18 cellular contexts compared by ENCODE assay signal in genomic region chr11:19984048-19984742, GRCh38.
A peak's percentile ranks its signal among the peaks of the same experiment; 100 is the strongest.
DNase-seq lines count a peak whose midpoint lies in the region; ATAC-seq and TF ChIP-seq lines count a peak whose summit lies in the region.
"Had no signal": no experiment of that assay in that cellular context is flagged by ENCODE, and none has a peak within 500 bp of the region (broad histone marks: within the 10 kb centered on the region; RNA-seq: fewer than 3 reads in every experiment).

No MANE protein-coding gene starts in this region.

- H3K4me3 ChIP-seq in HEK293 (ENCODE audit: low read depth, low read length) (no peak overlapping the region), tibial artery (no peak overlapping the region)
- H3K4me3 ChIP-seq: transverse colon had no signal

- CTCF ChIA-PET in HEK293 (lab: Yijun Ruan, JAX), result no interaction called here

- H3K36me3 ChIP-seq in HEK293 (ENCODE audit: control insufficient read depth in 2 of 2, insufficient read depth in 1 of 2, low read length in 2 of 2), result no peaks in the 10 kb centered on the region
- H3K36me3 ChIP-seq in tibial artery, result peaks cover 4 to 38% (median 31%) of the 10 kb centered on the region in 3 donors
- H3K36me3 ChIP-seq: transverse colon had no signal

- POLR2A ChIA-PET in HEK293 (lab: Yijun Ruan, JAX), result no interaction called here

- H3K4me1 ChIP-seq in HEK293 (ENCODE audit: control insufficient read depth, insufficient read depth, low read length) (0 out of 2 replicates have a peak, but pooled peaks cover 3% of the 10 kb centered on the region), tibial artery (peaks cover 0 to 94% (median 44%) of the 10 kb centered on the region in 4 donors)

- no peak for ATAC-seq in left ventricle myocardium superior
- ATAC-seq: left lobe of liver had no signal

- H3K27ac ChIP-seq in HEK293 (ENCODE audit: extremely low read depth, low read depth, low read length) (no peak overlapping the region), tibial artery (peak overlapping the region; percentile 44 to 48)

- H3K27me3 ChIP-seq in tibial artery, result no peaks in the 10 kb centered on the region
- H3K27me3 ChIP-seq: transverse colon had no signal

- intact Hi-C loops in tibial artery (cut with DNase I; ENCODE audit: low total_unique reads), result no loop called here
- intact Hi-C loops in left ventricle myocardium superior (cut with micrococcal nuclease), result no loop called here

- H3K9me3 ChIP-seq in HEK293 (ENCODE audit: control insufficient read depth, insufficient read depth, low read depth, low read length), result no peaks in the 10 kb centered on the region
- no peaks in the 10 kb centered on the region for H3K9me3 ChIP-seq in tibial artery
- H3K9me3 ChIP-seq: transverse colon had no signal

- no peak for TF ChIP-seq CTCF in HEK293 (tag by site-specific recombination; IDR thresholded peaks at IDR 0.05)
- no peak for TF ChIP-seq CTCF in tibial artery (IDR thresholded peaks at IDR 0.05)

- peak; percentile 33 for DNase-seq in NCI-H1436 (lab: John Stamatoyannopoulos, UW)
- DNase-seq in kidney tubule cell (ENCODE audit: low spot score), result peak; percentile 34
- DNase-seq in tibial artery, result no peak
- no peak for DNase-seq in stimulated activated CD4-positive, alpha-beta T cell treated with anti-CD3 and anti-CD28 coated beads, Interleukin-4, amount 100 ng/mL, for 1 hour
- no peak for DNase-seq in left ventricle myocardium superior
- no peak for DNase-seq in COLO668 (lab: John Stamatoyannopoulos, UW; ENCODE audit: unreplicated experiment)
- DNase-seq: activated CD4-positive, alpha-beta T cell treated with anti-CD3 and anti-CD28 coated beads, Interleukin-2, amount 50 U/mL, for 1 hour; activated CD8-positive, alpha-beta memory T cell treated with anti-CD3 and anti-CD28 coated beads, Interleukin-2, amount 50 U/mL, for 48 hours; activated gamma-delta T cell treated with Interleukin-2 at 50 U/mL for 16 hours; anterior cingulate cortex; effector CD4-positive, alpha-beta T cell; glutamatergic neuron; NCI-H2227 treated with DMSO at 0.1 percent for 48 hours; retina; SHP77; transverse colon had no signal

TF ChIP-seq in HEK293, 187 proteins besides CTCF, POLR2A, EP300 and RAD21:
- TF ChIP-seq ZNF341 (tag by site-specific recombination; IDR thresholded peaks at IDR 0.05; ENCODE audit: low read depth) (no peak), SCRT2 (tag by site-specific recombination; IDR thresholded peaks at IDR 0.05) (peak; percentile 43)

Comparison
In these comparisons a context has a peak if more than half of its experiments do, and no peak if none do; other contexts are left out.
1. DNase-seq: peak in NCI-H1436 (single experiment) and kidney tubule cell (single experiment); none in tibial artery (0 of 2), stimulated activated CD4-positive, alpha-beta T cell treated with anti-CD3 and anti-CD28 coated beads, Interleukin-4, amount 100 ng/mL, for 1 hour (single experiment), left ventricle myocardium superior (single experiment) and COLO668 (single experiment).